26 cellular contexts compared by ENCODE assay signal in genomic region chr2:241177935-241178334, GRCh38. TPM values are rescaled to one million over a fixed set of nuclear protein-coding genes. Genes with fewer than 3 reads are reported as not detected.
"Had no signal": no experiment of that assay in that cellular context is flagged by ENCODE, and none has a peak within 500 bp of the region (broad histone marks: within the 10 kb centered on the region; RNA-seq: fewer than 3 reads in every experiment).

No MANE protein-coding gene starts in this region.

- H3K27me3 ChIP-seq: neural progenitor cell, ovary, right atrium auricular region, right lobe of liver, tibial nerve, upper lobe of left lung, vagina had no signal

- DNase-seq: hippocampal formation; kidney; left ventricle myocardium inferior; midbrain; mucosa of descending colon; naive thymus-derived CD8-positive, alpha-beta T cell; nephron progenitor cell; ovary; right lobe of liver; stimulated activated CD4-positive, alpha-beta T cell treated with anti-CD3 and anti-CD28 coated beads, Interleukin-1b, Interleukin-23, amount 100 ng/mL, for 48 hours; stimulated activated CD4-positive, alpha-beta T cell treated with anti-CD3 and anti-CD28 coated beads, Interleukin-2, amount 100 ng/mL, for 48 hours; stimulated activated CD4-positive, alpha-beta T cell treated with anti-CD3 and anti-CD28 coated beads, Interleukin-4, amount 100 ng/mL, for 4 hours; stimulated activated CD8-positive, alpha-beta memory T cell treated with anti-CD3 and anti-CD28 coated beads, Interleukin-4, amount 100 ng/mL, for 48 hours; stimulated activated naive CD4-positive, alpha-beta T cell treated with Interleukin-2 at 50 U/mL for 16 hours; stimulated activated naive CD8-positive, alpha-beta T cell treated with anti-CD3 and anti-CD28 coated beads, Interleukin-15, amount 100 ng/mL, for 72 hours; substantia nigra; upper lobe of left lung had no signal

- H3K4me3 Mint-ChIP-seq: naive thymus-derived CD8-positive, alpha-beta T cell; nephron progenitor cell; neural progenitor cell; stimulated activated memory B cell treated with anti-CD40 and anti-IgM and Interleukin-4, amounts not matched to agents 10 μg/mL and 1 μg/mL and 100 μg/mL, for 72 hours; stimulated activated naive CD8-positive, alpha-beta T cell treated with anti-CD3 and anti-CD28 coated beads, Interleukin-15, amount 100 ng/mL, for 72 hours had no signal

- H3K4me1 Mint-ChIP-seq: stimulated activated memory B cell treated with anti-CD40 and anti-IgM and Interleukin-4, amounts not matched to agents 10 μg/mL and 1 μg/mL and 100 μg/mL, for 72 hours; stimulated activated naive CD8-positive, alpha-beta T cell treated with anti-CD3 and anti-CD28 coated beads, Interleukin-15, amount 100 ng/mL, for 72 hours had no signal

- H3K9me3 Mint-ChIP-seq: neural progenitor cell; stimulated activated memory B cell treated with anti-CD40 and anti-IgM and Interleukin-4, amounts not matched to agents 10 μg/mL and 1 μg/mL and 100 μg/mL, for 72 hours; stimulated activated naive CD8-positive, alpha-beta T cell treated with anti-CD3 and anti-CD28 coated beads, Interleukin-15, amount 100 ng/mL, for 72 hours had no signal

- H3K4me2 ChIP-seq: neural progenitor cell, smooth muscle cell had no signal

- H3K9me3 ChIP-seq: left ventricle myocardium inferior, mucosa of descending colon, ovary, right atrium auricular region, right lobe of liver, tibial nerve, upper lobe of left lung, vagina had no signal

- H3K36me3 ChIP-seq: neural progenitor cell, ovary, right atrium auricular region had no signal

- H2AFZ ChIP-seq: neural progenitor cell had no signal

- H3K27ac Mint-ChIP-seq: naive thymus-derived CD8-positive, alpha-beta T cell; nephron progenitor cell; neural progenitor cell; progenitor cell of endocrine pancreas; stimulated activated memory B cell treated with anti-CD40 and anti-IgM and Interleukin-4, amounts not matched to agents 10 μg/mL and 1 μg/mL and 100 μg/mL, for 72 hours; stimulated activated naive CD8-positive, alpha-beta T cell treated with anti-CD3 and anti-CD28 coated beads, Interleukin-15, amount 100 ng/mL, for 72 hours had no signal

- ATAC-seq: mucosa of descending colon; naive thymus-derived CD8-positive, alpha-beta T cell; right lobe of liver; stimulated activated memory B cell treated with anti-CD40 and anti-IgM and Interleukin-4, amounts not matched to agents 10 μg/mL and 1 μg/mL and 100 μg/mL, for 72 hours; stimulated activated naive CD8-positive, alpha-beta T cell treated with anti-CD3 and anti-CD28 coated beads, Interleukin-15, amount 100 ng/mL, for 72 hours had no signal

- H3K9ac ChIP-seq: neural progenitor cell had no signal

- H3K27me3 Mint-ChIP-seq: naive thymus-derived CD8-positive, alpha-beta T cell; progenitor cell of endocrine pancreas; stimulated activated memory B cell treated with anti-CD40 and anti-IgM and Interleukin-4, amounts not matched to agents 10 μg/mL and 1 μg/mL and 100 μg/mL, for 72 hours; stimulated activated naive CD8-positive, alpha-beta T cell treated with anti-CD3 and anti-CD28 coated beads, Interleukin-15, amount 100 ng/mL, for 72 hours had no signal

- H3K27ac ChIP-seq: left ventricle myocardium inferior, neural progenitor cell, ovary, right atrium auricular region, right lobe of liver, tibial nerve, upper lobe of left lung, vagina had no signal

- H3K4me1 ChIP-seq: left ventricle myocardium inferior, neural progenitor cell, right atrium auricular region, right lobe of liver, tibial nerve, upper lobe of left lung, vagina had no signal

- H3K4me3 ChIP-seq: left ventricle myocardium inferior, lung, mucosa of descending colon, neural progenitor cell, ovary, right atrium auricular region, right lobe of liver, smooth muscle cell, tibial nerve, upper lobe of left lung, vagina had no signal

RNA-seq across cellular contexts. Expression of gene ANO7, which starts 10.5 kb away (rescaled TPM):
- total RNA-seq: skeletal muscle tissue had no signal
